7 cellular contexts compared by ENCODE assay signal in the genomic region with DNA sequence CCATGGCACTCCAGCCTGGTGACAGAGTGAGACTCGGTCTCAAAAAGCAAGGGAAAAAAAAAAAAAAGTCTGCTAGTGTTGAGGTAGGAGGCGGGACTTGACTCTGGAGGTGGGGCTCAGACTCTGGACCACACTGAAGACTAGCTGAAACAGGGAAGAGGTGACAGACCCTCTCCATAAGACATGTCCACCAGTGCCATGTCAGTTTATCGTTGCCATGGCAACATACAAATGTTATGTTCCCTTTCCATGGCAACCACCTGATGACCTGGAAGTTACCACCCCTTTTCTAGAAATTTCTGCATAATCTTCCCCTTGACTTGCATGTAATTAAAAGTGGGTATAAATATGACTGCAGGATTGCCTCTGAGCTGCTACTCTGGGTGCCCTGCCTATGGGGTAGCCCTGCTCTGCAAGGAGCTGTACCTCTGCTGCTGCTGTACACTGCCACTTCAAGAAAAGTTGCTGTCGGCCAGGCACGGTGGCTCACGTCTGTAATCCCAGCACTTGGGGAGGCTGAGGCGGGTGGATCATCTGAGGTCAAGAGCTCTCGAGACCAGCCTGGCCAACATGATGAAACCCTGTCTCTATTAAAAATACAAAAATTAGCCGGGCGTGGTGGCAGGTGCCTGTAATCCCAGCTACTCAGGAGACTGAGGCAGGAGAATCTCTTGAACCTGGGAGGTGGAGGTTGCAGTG. TPM values are rescaled to one million over a fixed set of nuclear protein-coding genes. Genes with fewer than 3 reads are reported as not detected.
DNase-seq lines count a peak whose midpoint lies in the region; ATAC-seq, FAIRE-seq and TF ChIP-seq lines count a peak whose summit lies in the region.
"Not testable (repeated sequence)": the region's sequence is repeated elsewhere in the genome, so short reads cannot be mapped to it uniquely, and the experiment has no call there.

No MANE protein-coding gene starts in this region.

- not testable (repeated sequence) for H3K4me3 Mint-ChIP-seq in activated CD4-positive, alpha-beta T cell treated with anti-CD3 and anti-CD28 coated beads, Interleukin-2, amount 10 ng/mL, durations not matched to agents 24 days and 14 days; neural progenitor cell

- not testable (repeated sequence) for H3K4me1 Mint-ChIP-seq in activated CD4-positive, alpha-beta T cell treated with anti-CD3 and anti-CD28 coated beads, Interleukin-2, amount 10 ng/mL, durations not matched to agents 24 days and 14 days
- H3K4me1 Mint-ChIP-seq in neural progenitor cell = peaks cover 20% of the 10 kb centered on the region

- intact Hi-C loops in activated CD4-positive, alpha-beta T cell treated with anti-CD3 and anti-CD28 coated beads, Interleukin-2, amount 10 ng/mL, durations not matched to agents 24 days and 14 days (cut with micrococcal nuclease); body of pancreas (cut with DNase I); HepG2 (cut with micrococcal nuclease; ENCODE audit: unreplicated experiment): not testable (repeated sequence)

- not testable (repeated sequence) for H3K9me3 Mint-ChIP-seq in activated CD4-positive, alpha-beta T cell treated with anti-CD3 and anti-CD28 coated beads, Interleukin-2, amount 10 ng/mL, durations not matched to agents 24 days and 14 days; neural progenitor cell

- not testable (repeated sequence) for H3K27ac ChIP-seq in body of pancreas; HepG2 (ENCODE audit: extremely low read length, insufficient read depth, low read length); neural progenitor cell

- H3F3A ChIP-seq in neural progenitor cell (ENCODE audit: low read depth) = not testable (repeated sequence)

- H3K36me3 Mint-ChIP-seq in activated CD4-positive, alpha-beta T cell treated with anti-CD3 and anti-CD28 coated beads, Interleukin-2, amount 10 ng/mL, durations not matched to agents 24 days and 14 days (ENCODE audit: low read depth); neural progenitor cell: not testable (repeated sequence)

- H3K36me3 ChIP-seq in body of pancreas (replicated peaks in 1 of 2; ENCODE audit: insufficient read depth in 1 of 2, low read depth in 2 of 2); HepG2 (replicated peaks in 1 of 2; ENCODE audit: control insufficient read depth in 1 of 2, insufficient read depth in 2 of 2, low read length in 2 of 2); neural progenitor cell: not testable (repeated sequence)

- not testable (repeated sequence) for H3K79me2 ChIP-seq in HepG2 (ENCODE audit: insufficient read depth, low read length)
- peaks cover 41% of the 10 kb centered on the region for H3K79me2 ChIP-seq in neural progenitor cell (ENCODE audit: low read depth)

- BruUV-seq in HepG2 (replicated peaks; lab: Mats Ljungman, UMichigan) = not testable (repeated sequence)

- not testable (repeated sequence) for H3K9me3 ChIP-seq in body of pancreas; HepG2 (ENCODE audit: low read length); neural progenitor cell (ENCODE audit: low read depth)

- in situ Hi-C loops in HepG2 (cut with HindIII; ENCODE audit: extremely low pct_ligation_motif_present, low pct_unique_long_range_greater_than_20kb) = not testable (repeated sequence)

- not testable (repeated sequence) for H3K27me3 ChIP-seq in body of pancreas; HepG2 (ENCODE audit: control insufficient read depth in 1 of 2, insufficient read depth in 2 of 2, low read length in 2 of 2); neural progenitor cell

- CTCF ChIA-PET in HepG2 (lab: Yijun Ruan, JAX; ENCODE audit: low intra/inter-chr PET ratio, low total read pairs) = not testable (repeated sequence)

- not testable (repeated sequence) for H4K20me1 ChIP-seq in HepG2 (ENCODE audit: insufficient read depth, low read length)
- H4K20me1 ChIP-seq in neural progenitor cell (ENCODE audit: low read depth) = peaks cover 40% of the 10 kb centered on the region

- not testable (repeated sequence) for FAIRE-seq in HepG2 (lab: Jason Lieb, UNC)

- H3K27ac Mint-ChIP-seq in activated CD4-positive, alpha-beta T cell treated with anti-CD3 and anti-CD28 coated beads, Interleukin-2, amount 10 ng/mL, durations not matched to agents 24 days and 14 days = not testable (repeated sequence)
- peak overlapping the region; percentile 76 for H3K27ac Mint-ChIP-seq in neural progenitor cell

- not testable (repeated sequence) for TF ChIP-seq RAD21 in HepG2 (CRISPR knock-in tag; IDR thresholded peaks at IDR 0.05)

- TF ChIP-seq CTCF in body of pancreas (IDR thresholded peaks at IDR 0.05); HepG2 (CRISPR knock-in tag; IDR thresholded peaks at IDR 0.05); neural progenitor cell (IDR thresholded peaks at IDR 0.05): not testable (repeated sequence)

- POLR2A ChIA-PET in HepG2 (lab: Yijun Ruan, JAX) = not testable (repeated sequence)

- not testable (repeated sequence) for H2AFZ ChIP-seq in HepG2 (ENCODE audit: low read length); neural progenitor cell (replicated peaks)

- not testable (repeated sequence) for H3K4me3 ChIP-seq in body of pancreas; HepG2 (replicated peaks in 1 of 3; ENCODE audit: insufficient read depth in 1 of 3, low read depth in 2 of 3, low read length in 3 of 3); neural progenitor cell

- peak; percentile 18 for ATAC-seq in body of pancreas
- not testable (repeated sequence) for ATAC-seq in HepG2

- H3K4me1 ChIP-seq in body of pancreas; HepG2 (ENCODE audit: insufficient read depth, low read length); neural progenitor cell: not testable (repeated sequence)

- WGBS in body of pancreas, 2 donors = 84 to 90% methylated on average over 10 of the region's 10 CpGs
- WGBS in HepG2 (ENCODE audit: low lambda C conversion rate) = 96% methylated on average over 10 of the region's 10 CpGs

- DNase-seq in M059J (ENCODE audit: low read depth) (peak; percentile 63), NCI-H748 (lab: John Stamatoyannopoulos, UW; ENCODE audit: unreplicated experiment) (peak; percentile 22), glomerular visceral epithelial cell (ENCODE audit: extremely low spot score) (peak; percentile 58), neural progenitor cell (ENCODE audit: low spot score) (peak; percentile 41)
- DNase-seq in activated CD4-positive, alpha-beta T cell treated with anti-CD3 and anti-CD28 coated beads, Interleukin-2, amount 10 ng/mL, durations not matched to agents 24 days and 14 days = peak; percentile 64
- not testable (repeated sequence) for DNase-seq in body of pancreas; HepG2 (ENCODE audit: low spot score)

- H3K9ac ChIP-seq in HepG2 (ENCODE audit: insufficient read depth, low read depth, low read length); neural progenitor cell: not testable (repeated sequence)

- not testable (repeated sequence) for H3K27me3 Mint-ChIP-seq in activated CD4-positive, alpha-beta T cell treated with anti-CD3 and anti-CD28 coated beads, Interleukin-2, amount 10 ng/mL, durations not matched to agents 24 days and 14 days; neural progenitor cell (ENCODE audit: insufficient read depth, low read depth)

- not testable (repeated sequence) for TF ChIP-seq EP300 in HepG2 (IDR thresholded peaks at IDR 0.05; ENCODE audit: low read depth in 2 of 2, low read length in 2 of 2); HepG2 (CRISPR knock-in tag; IDR thresholded peaks at IDR 0.05; ENCODE audit: borderline replicate concordance)

- not testable (repeated sequence) for TF ChIP-seq POLR2A in body of pancreas (IDR thresholded peaks at IDR 0.05); HepG2 (IDR thresholded peaks at IDR 0.05; ENCODE audit: insufficient read depth in 1 of 2, low read depth in 2 of 2, low read length in 2 of 2)

- not testable (repeated sequence) for H3K4me2 ChIP-seq in HepG2 (ENCODE audit: low read depth, low read length); neural progenitor cell

TF ChIP-seq in HepG2, 621 proteins besides CTCF, POLR2A, EP300 and RAD21 (continues in another document):
- peak; percentile 46; the same call in 1 of the 2 replicates for TF ChIP-seq RFX3 (CRISPR knock-in tag; IDR thresholded peaks at IDR 0.05)

RNA-seq across cellular contexts. Expression of a gene that starts 55.1 kb away (rescaled TPM):
- total RNA-seq in M059J (2014; rRNA removed; shearing (Covaris generic)) = 3.3 and 4.7 TPM in 2 replicates
- 11.2 and 11.4 TPM in 2 replicates for total RNA-seq in activated CD4-positive, alpha-beta T cell treated with anti-CD3 and anti-CD28 coated beads, Interleukin-2, amount 10 ng/mL, durations not matched to agents 24 days and 14 days
- 10 to 100 TPM; 24.9 to 79.8 TPM for total RNA-seq in body of pancreas
- total RNA-seq in HepG2 (2016; rRNA removed; fragmentation: Illumina TruSeq; extraction: Trizol) = 12.0 and 13.5 TPM in 2 replicates
- total RNA-seq in HepG2 (2016; cell fraction: cytosol; rRNA removed; fragmentation: Illumina TruSeq; extraction: Trizol; ENCODE audit: low read depth) = 1.2 and 1.5 TPM in 2 replicates
- 10.6 and 12.4 TPM in 2 replicates for total RNA-seq in HepG2 (2016; cell fraction: insoluble cytoplasmic fraction; rRNA removed; fragmentation: Illumina TruSeq; extraction: Trizol)
- total RNA-seq in HepG2 (2016; cell fraction: membrane; rRNA removed; fragmentation: Illumina TruSeq; extraction: Trizol) = 5.9 TPM in 2 replicates
- 18.9 and 21.9 TPM in 2 replicates for total RNA-seq in HepG2 (2016; cell fraction: nucleus; rRNA removed; fragmentation: Illumina TruSeq; extraction: Trizol)
- polyA plus RNA-seq in HepG2 (2011; rRNA removed) = 13.6 and 13.7 TPM in 2 replicates
- polyA plus RNA-seq in HepG2 (2011; cell fraction: cytosol; rRNA removed) = 6.1 and 8.9 TPM in 2 replicates
- polyA plus RNA-seq in HepG2 (2011; cell fraction: nucleus; rRNA removed) = 14.1 and 14.4 TPM in 2 replicates
- 8.2 and 9.7 TPM in 2 replicates for polyA plus RNA-seq in HepG2 (2012)
- 0.76 and 0.78 TPM in 2 replicates for polyA plus RNA-seq in HepG2 (2016; cell fraction: cytosol; fragmentation: Illumina TruSeq; extraction: Trizol; ENCODE audit: low read depth)
- polyA plus RNA-seq in HepG2 (2016; cell fraction: insoluble cytoplasmic fraction; fragmentation: Illumina TruSeq; extraction: Trizol; ENCODE audit: low read depth) = 10.8 and 14.0 TPM in 2 replicates
- 2.0 and 2.7 TPM in 2 replicates for polyA plus RNA-seq in HepG2 (2016; cell fraction: membrane; fragmentation: Illumina TruSeq; extraction: Trizol; ENCODE audit: low read depth)
- polyA plus RNA-seq in HepG2 (2016; cell fraction: nucleus; fragmentation: Illumina TruSeq; extraction: Trizol; ENCODE audit: insufficient read depth, low read depth) = 16.4 and 16.6 TPM in 2 replicates
- polyA minus RNA-seq in HepG2 (2011; rRNA and poly(A)+ RNA removed; ENCODE audit: low replicate concordance) = 20.3 and 22.7 TPM in 2 replicates
- 12.7 and 14.7 TPM in 2 replicates for polyA minus RNA-seq in HepG2 (2011; cell fraction: cytosol; rRNA and poly(A)+ RNA removed)
- 27.4 and 35.6 TPM in 2 replicates for polyA minus RNA-seq in HepG2 (2011; cell fraction: nucleus; rRNA and poly(A)+ RNA removed)
- total RNA-seq in neural progenitor cell (ENCODE audit: low replicate concordance) = 17.3 and 24.2 TPM in 2 replicates
